17 cellular contexts compared by ENCODE assay signal in genomic region chr1:202498542-202498941, GRCh38.
DNase-seq lines count a peak whose midpoint lies in the region; ATAC-seq and TF ChIP-seq lines count a peak whose summit lies in the region.
"Had no signal": no experiment of that assay in that cellular context is flagged by ENCODE, and none has a peak within 500 bp of the region (broad histone marks: within the 10 kb centered on the region; RNA-seq: fewer than 3 reads in every experiment).

No MANE protein-coding gene starts in this region.

- TF ChIP-seq CTCF in chondrocyte (IDR thresholded peaks at IDR 0.05) = no peak
- TF ChIP-seq CTCF in GM13977 (IDR thresholded peaks at IDR 0.05; ENCODE audit: extremely low read depth, insufficient read depth, missing control alignments) = no peak

- in situ Hi-C loops in GM13977 (cut with MboI; ENCODE audit: low pct_unique_long_range_greater_than_20kb, low sequenced_read_pairs, unreplicated experiment) = no loop called here

- H3K4me1 Mint-ChIP-seq in chondrocyte (ENCODE audit: low read depth) = peaks cover 2% of the 10 kb centered on the region

- DNase-seq in ELF-1 (ENCODE audit: low read depth, low spot score) (peak; percentile 13), RPMI7951 (ENCODE audit: low read depth) (peak; percentile 28), chondrocyte (ENCODE audit: low spot score) (no peak), renal cortical epithelial cell (ENCODE audit: low read depth) (peak; percentile 32), GM13977 (ENCODE audit: low spot score) (no peak)
- DNase-seq: ACHN; CD4-positive, CD25-positive, alpha-beta regulatory T cell; DND-41; NCI-H1048; NCI-H146; NCI-H2107; NCI-H446; PC-3 had no signal

- no peak for ATAC-seq in GM21576 (IDR thresholded peaks at IDR 0.05; ENCODE audit: unreplicated experiment)
- ATAC-seq in HG03521 (IDR thresholded peaks at IDR 0.05; ENCODE audit: unreplicated experiment) = no peak
- ATAC-seq: HCT116, K562, PC-3 had no signal

- peaks cover 15% of the 10 kb centered on the region for H3K36me3 Mint-ChIP-seq in chondrocyte (ENCODE audit: low read depth)

- peak overlapping the region; percentile 42 for H3K27ac Mint-ChIP-seq in chondrocyte (ENCODE audit: unreplicated experiment)
- H3K27ac Mint-ChIP-seq: CD4-positive, CD25-positive, alpha-beta regulatory T cell had no signal

- H3K4me3 Mint-ChIP-seq in chondrocyte (ENCODE audit: unreplicated experiment) = no peak overlapping the region
- H3K4me3 Mint-ChIP-seq: CD4-positive, CD25-positive, alpha-beta regulatory T cell had no signal

- H3K9me3 Mint-ChIP-seq in chondrocyte (ENCODE audit: low read depth) = no peaks in the 10 kb centered on the region
- H3K9me3 Mint-ChIP-seq: CD4-positive, CD25-positive, alpha-beta regulatory T cell had no signal

- no peaks in the 10 kb centered on the region for H3K27me3 Mint-ChIP-seq in chondrocyte (ENCODE audit: low read depth)
- H3K27me3 Mint-ChIP-seq: CD4-positive, CD25-positive, alpha-beta regulatory T cell had no signal

Comparison
In these comparisons a context has a peak if more than half of its experiments do, and no peak if none do; other contexts are left out.
1. DNase-seq: peak in ELF-1 (single experiment), RPMI7951 (single experiment) and renal cortical epithelial cell (single experiment); none in chondrocyte (single experiment) and GM13977 (single experiment).